In the genomic region with DNA sequence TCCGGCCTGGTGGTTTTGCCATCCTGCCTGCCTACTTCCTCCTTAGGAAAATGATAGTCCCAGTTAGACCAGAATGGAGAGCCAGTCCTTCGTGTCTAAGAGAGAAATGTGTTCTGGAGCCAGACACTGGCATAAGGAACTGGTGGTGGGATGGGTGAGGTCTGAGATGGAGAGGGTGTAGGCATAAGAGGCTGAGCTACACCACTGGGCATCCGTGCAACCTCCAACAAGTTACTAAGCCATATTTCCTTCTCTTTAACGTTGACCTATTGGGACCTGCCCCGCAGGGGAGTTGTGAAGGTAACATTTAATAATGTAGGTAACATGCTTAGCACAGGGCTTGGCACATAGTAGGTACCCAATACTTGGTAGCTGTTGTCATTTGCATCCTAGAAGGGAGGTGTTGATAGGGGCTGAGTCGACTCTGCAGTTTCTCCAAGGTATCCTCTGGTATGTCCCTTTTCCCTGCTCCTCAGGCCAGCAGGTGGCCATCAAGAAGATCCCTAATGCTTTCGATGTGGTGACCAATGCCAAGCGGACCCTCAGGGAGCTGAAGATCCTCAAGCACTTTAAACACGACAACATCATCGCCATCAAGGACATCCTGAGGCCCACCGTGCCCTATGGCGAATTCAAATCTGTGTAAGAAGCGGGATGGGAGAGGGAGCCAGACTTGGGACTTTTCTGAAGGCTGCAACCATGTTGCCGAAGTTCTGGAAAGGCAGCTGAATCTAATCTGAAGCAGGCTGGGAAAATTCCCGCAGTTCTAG, we compare ENCODE assay signal across 8 cellular contexts. TPM values are rescaled to one million over a fixed set of nuclear protein-coding genes. Genes with fewer than 3 reads are reported as not detected.
DNase-seq lines count a peak whose midpoint lies in the region; ATAC-seq and TF ChIP-seq lines count a peak whose summit lies in the region.

No MANE protein-coding gene starts in this region.

- H3K4me3 Mint-ChIP-seq in effector memory CD8-positive, alpha-beta T cell: peak overlapping the region; percentile 93 to 99

- POLR2A ChIA-PET in BJ (lab: Charles Lee): no interaction called here

- H3K9me3 Mint-ChIP-seq in effector memory CD8-positive, alpha-beta T cell: no peaks in the 10 kb centered on the region

- H2AFZ ChIP-seq in neural cell (ENCODE audit: low read depth, low read length): no peak overlapping the region

- peak overlapping the region; percentile 85 for H3K4me3 ChIP-seq in BJ (ENCODE audit: low read depth, low read length)
- H3K4me3 ChIP-seq in MG63: peak overlapping the region; percentile 64
- H3K4me3 ChIP-seq in neural cell (ENCODE audit: low read length): peak overlapping the region; percentile 80
- no peak overlapping the region for H3K4me3 ChIP-seq in effector memory CD4-positive, alpha-beta T cell (ENCODE audit: insufficient read depth, low read depth, low read length, poor library complexity, severe bottlenecking)

- H3K9ac ChIP-seq in neural cell (ENCODE audit: low read length): peak overlapping the region; percentile 77

- TF ChIP-seq CTCF in BJ (IDR thresholded peaks at IDR 0.05; ENCODE audit: insufficient read depth, low read depth, low read length) (no peak), neural cell (IDR thresholded peaks at IDR 0.05; ENCODE audit: poor library complexity, severe bottlenecking) (no peak)

- TF ChIP-seq RAD21 in neural cell (conservative IDR thresholded peaks at IDR 0.05): no peak

- H3K4me1 ChIP-seq in effector memory CD4-positive, alpha-beta T cell (ENCODE audit: control insufficient read depth, insufficient read depth, low read length, poor library complexity, severe bottlenecking): peaks cover 5% of the 10 kb centered on the region

- no peaks in the 10 kb centered on the region for H3F3A ChIP-seq in neural cell (ENCODE audit: insufficient read depth, low read length, poor library complexity, severe bottlenecking)

- peaks cover 17 to 25% of the 10 kb centered on the region in 2 donors for H3K4me1 Mint-ChIP-seq in effector memory CD8-positive, alpha-beta T cell (ENCODE audit: low read depth in 2 of 2)

- H3K9me2 ChIP-seq in neural cell (ENCODE audit: insufficient read depth, low read length): no peaks in the 10 kb centered on the region

- no peak for ATAC-seq in effector memory CD8-positive, alpha-beta T cell (replicated peaks)

- H3K9me3 ChIP-seq in MG63 (no peaks in the 10 kb centered on the region), neural cell (ENCODE audit: low read length) (no peaks in the 10 kb centered on the region)
- no peaks in the 10 kb centered on the region for H3K9me3 ChIP-seq in effector memory CD4-positive, alpha-beta T cell (ENCODE audit: control insufficient read depth, low read length)

- H3K36me3 ChIP-seq in BJ (ENCODE audit: control insufficient read depth, insufficient read depth, low read length): peaks cover 35% of the 10 kb centered on the region
- peaks cover 20% of the 10 kb centered on the region for H3K36me3 ChIP-seq in MG63
- H3K36me3 ChIP-seq in neural cell (ENCODE audit: insufficient read depth, low read length): peaks cover 5% of the 10 kb centered on the region
- peaks cover 22% of the 10 kb centered on the region for H3K36me3 ChIP-seq in effector memory CD4-positive, alpha-beta T cell (ENCODE audit: control insufficient read depth, insufficient read depth, low read length)

- no peaks in the 10 kb centered on the region for H4K20me1 ChIP-seq in neural cell (ENCODE audit: insufficient read depth)

- no peaks in the 10 kb centered on the region for H3K27me3 Mint-ChIP-seq in effector memory CD8-positive, alpha-beta T cell

- peaks cover 19% of the 10 kb centered on the region for H3K79me2 ChIP-seq in neural cell (replicated peaks; ENCODE audit: insufficient read depth, low read length)

- peak overlapping the region; percentile 69 to 98 for H3K27ac Mint-ChIP-seq in effector memory CD8-positive, alpha-beta T cell

- no peak for DNase-seq in BJ (ENCODE audit: low read depth)
- DNase-seq in MG63: no peak
- no peak for DNase-seq in effector memory CD8-positive, alpha-beta T cell
- DNase-seq in effector memory CD4-positive, alpha-beta T cell: no peak
- no peak for DNase-seq in DMS79 treated with DMSO at 0.1 percent for 48 hours (lab: John Stamatoyannopoulos, UW)
- DNase-seq in NCI-H345 treated with DMSO at 0.1 percent for 48 hours (lab: John Stamatoyannopoulos, UW; ENCODE audit: unreplicated experiment): no peak
- no peak for DNase-seq in DMS53 (lab: John Stamatoyannopoulos, UW)

- H3K27me3 ChIP-seq in BJ (ENCODE audit: control insufficient read depth, insufficient read depth, low read length) (no peaks in the 10 kb centered on the region), MG63 (no peaks in the 10 kb centered on the region), neural cell (ENCODE audit: insufficient read depth, low read depth, low read length) (no peaks in the 10 kb centered on the region)
- no peaks in the 10 kb centered on the region for H3K27me3 ChIP-seq in effector memory CD4-positive, alpha-beta T cell (replicated peaks; ENCODE audit: control insufficient read depth, insufficient read depth, low read length, poor library complexity, severe bottlenecking)

- peak overlapping the region; percentile 81 for H3K27ac ChIP-seq in neural cell (ENCODE audit: low read length)
- no peak overlapping the region for H3K27ac ChIP-seq in effector memory CD4-positive, alpha-beta T cell (ENCODE audit: insufficient read depth, low read length, poor library complexity, severe bottlenecking)

- CTCF ChIA-PET in BJ (lab: Yijun Ruan, JAX): interaction anchor here (0.7 to 4.0 kb wide), 7 partner anchors 9 to 68 kb away, joined by 3 to 37 read pairs (median 3); a partner anchor contains a TSS

- peak overlapping the region; percentile 86 for H3K4me2 ChIP-seq in neural cell (ENCODE audit: low read length)

- H3K36me3 Mint-ChIP-seq in effector memory CD8-positive, alpha-beta T cell (ENCODE audit: insufficient read depth): peaks cover 27% of the 10 kb centered on the region

- TF ChIP-seq EP300 in neural cell (conservative IDR thresholded peaks at IDR 0.05; ENCODE audit: poor library complexity, severe bottlenecking): no peak

TF ChIP-seq in neural cell, 6 proteins besides CTCF, POLR2A, EP300 and RAD21:
- no peak for TF ChIP-seq TAF1 (IDR thresholded peaks at IDR 0.05; ENCODE audit: low read depth)
- no peak for TF ChIP-seq EZH2 (IDR thresholded peaks at IDR 0.05; ENCODE audit: borderline replicate concordance, insufficient read depth, low read length, poor library complexity, severe bottlenecking)
- TF ChIP-seq POLR2AphosphoS5 (IDR thresholded peaks at IDR 0.05): no peak
- TF ChIP-seq, protein P1, sequence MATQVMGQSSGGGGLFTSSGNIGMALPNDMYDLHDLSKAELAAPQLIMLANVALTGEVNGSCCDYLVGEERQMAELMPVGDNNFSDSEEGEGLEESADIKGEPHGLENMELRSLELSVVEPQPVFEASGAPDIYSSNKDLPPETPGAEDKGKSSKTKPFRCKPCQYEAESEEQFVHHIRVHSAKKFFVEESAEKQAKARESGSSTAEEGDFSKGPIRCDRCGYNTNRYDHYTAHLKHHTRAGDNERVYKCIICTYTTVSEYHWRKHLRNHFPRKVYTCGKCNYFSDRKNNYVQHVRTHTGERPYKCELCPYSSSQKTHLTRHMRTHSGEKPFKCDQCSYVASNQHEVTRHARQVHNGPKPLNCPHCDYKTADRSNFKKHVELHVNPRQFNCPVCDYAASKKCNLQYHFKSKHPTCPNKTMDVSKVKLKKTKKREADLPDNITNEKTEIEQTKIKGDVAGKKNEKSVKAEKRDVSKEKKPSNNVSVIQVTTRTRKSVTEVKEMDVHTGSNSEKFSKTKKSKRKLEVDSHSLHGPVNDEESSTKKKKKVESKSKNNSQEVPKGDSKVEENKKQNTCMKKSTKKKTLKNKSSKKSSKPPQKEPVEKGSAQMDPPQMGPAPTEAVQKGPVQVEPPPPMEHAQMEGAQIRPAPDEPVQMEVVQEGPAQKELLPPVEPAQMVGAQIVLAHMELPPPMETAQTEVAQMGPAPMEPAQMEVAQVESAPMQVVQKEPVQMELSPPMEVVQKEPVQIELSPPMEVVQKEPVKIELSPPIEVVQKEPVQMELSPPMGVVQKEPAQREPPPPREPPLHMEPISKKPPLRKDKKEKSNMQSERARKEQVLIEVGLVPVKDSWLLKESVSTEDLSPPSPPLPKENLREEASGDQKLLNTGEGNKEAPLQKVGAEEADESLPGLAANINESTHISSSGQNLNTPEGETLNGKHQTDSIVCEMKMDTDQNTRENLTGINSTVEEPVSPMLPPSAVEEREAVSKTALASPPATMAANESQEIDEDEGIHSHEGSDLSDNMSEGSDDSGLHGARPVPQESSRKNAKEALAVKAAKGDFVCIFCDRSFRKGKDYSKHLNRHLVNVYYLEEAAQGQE (IDR thresholded peaks at IDR 0.05; ENCODE audit: borderline replicate concordance): no peak
- no peak for TF ChIP-seq SMC3 (conservative IDR thresholded peaks at IDR 0.05; ENCODE audit: poor library complexity)
- TF ChIP-seq MXI1 (conservative IDR thresholded peaks at IDR 0.05; ENCODE audit: poor library complexity, severe bottlenecking): no peak
TF ChIP-seq in neural cell: peak in this region for 0.

RNA-seq across cellular contexts. Expression of a gene that starts 1.2 kb away (rescaled TPM):
- 6.0 and 10.7 TPM in 2 replicates for polyA plus RNA-seq in BJ (2011; rRNA removed)
- polyA minus RNA-seq in BJ (2011; rRNA and poly(A)+ RNA removed): 22.8 and 39.5 TPM in 2 replicates
- total RNA-seq in MG63 (2014; rRNA removed; shearing (Covaris generic); ENCODE audit: low replicate concordance): 2.8 and 10.1 TPM in 2 replicates
- 11.1 and 18.8 TPM in 2 replicates for polyA plus RNA-seq in neural cell
- 21.3 and 25.6 TPM in 2 replicates for polyA minus RNA-seq in neural cell

RNA-seq across cellular contexts. Expression of a gene that starts 7.5 kb away (rescaled TPM):
- polyA plus RNA-seq in BJ (2011; rRNA removed): 62.1 and 86.8 TPM in 2 replicates
- polyA minus RNA-seq in BJ (2011; rRNA and poly(A)+ RNA removed): 30.4 and 39.1 TPM in 2 replicates
- total RNA-seq in MG63 (2014; rRNA removed; shearing (Covaris generic); ENCODE audit: low replicate concordance): 3.2 and 4.3 TPM in 2 replicates
- not detected in 2 replicates for polyA plus RNA-seq in neural cell
- not detected in 2 replicates for polyA minus RNA-seq in neural cell

RNA-seq across cellular contexts. Expression of a gene that starts 17.0 kb away (rescaled TPM):
- 43.3 and 55.8 TPM in 2 replicates for polyA plus RNA-seq in BJ (2011; rRNA removed)
- 10.3 and 24.5 TPM in 2 replicates for polyA minus RNA-seq in BJ (2011; rRNA and poly(A)+ RNA removed)
- 14.8 and 30.2 TPM in 2 replicates for total RNA-seq in MG63 (2014; rRNA removed; shearing (Covaris generic); ENCODE audit: low replicate concordance)
- 28.5 and 32.0 TPM in 2 replicates for polyA plus RNA-seq in neural cell
- 15.6 and 19.7 TPM in 2 replicates for polyA minus RNA-seq in neural cell

RNA-seq across cellular contexts. Expression of a gene that starts 31.5 kb away (rescaled TPM):
- polyA plus RNA-seq in BJ (2011; rRNA removed) (0.60 and 0.70 TPM in 2 replicates), neural cell (33.3 and 34.7 TPM in 2 replicates)
- 0.33 TPM in 1 of 2 replicates, not detected in the other for polyA minus RNA-seq in BJ (2011; rRNA and poly(A)+ RNA removed)
- not detected in 2 replicates for total RNA-seq in MG63 (2014; rRNA removed; shearing (Covaris generic); ENCODE audit: low replicate concordance)
- 10.2 and 11.1 TPM in 2 replicates for polyA minus RNA-seq in neural cell

Comparison
In these comparisons a context has a peak if more than half of its experiments do, and no peak if none do; other contexts are left out.
1. RNA of a gene that starts 7.5 kb away (polyA plus RNA-seq): 62.1 to 86.8 TPM in BJ; not detected in neural cell; every median in the first group is over 10 times any median in the second.